ENCODE assay signal across 11 cellular contexts in the genomic region with DNA sequence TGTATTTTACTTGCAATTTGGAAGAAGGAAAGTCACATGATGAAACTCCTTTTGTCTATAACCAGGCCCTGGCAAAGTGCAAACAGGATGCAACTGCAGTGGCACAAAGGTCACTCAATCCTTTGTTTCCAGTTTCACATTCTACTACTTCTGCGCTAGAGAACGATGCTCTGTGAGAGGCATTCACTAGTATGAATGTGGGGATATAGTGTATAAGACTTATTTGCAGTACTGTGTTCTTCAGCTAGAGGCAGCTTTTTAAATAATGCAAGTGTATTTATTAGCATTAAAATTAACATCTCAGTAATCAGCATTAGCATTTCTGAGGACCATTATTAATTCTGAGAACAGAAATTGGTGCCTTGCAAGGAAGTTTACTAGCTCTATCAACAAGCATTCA.
A peak's percentile ranks its signal among the peaks of the same experiment; 100 is the strongest.
DNase-seq lines count a peak whose midpoint lies in the region; ATAC-seq, FAIRE-seq and TF ChIP-seq lines count a peak whose summit lies in the region.
"Had no signal": no experiment of that assay in that cellular context is flagged by ENCODE, and none has a peak within 500 bp of the region (broad histone marks: within the 10 kb centered on the region; RNA-seq: fewer than 3 reads in every experiment).

No MANE protein-coding gene starts in this region.

- H3K18ac ChIP-seq in H1 (ENCODE audit: extremely low read depth, low read length), result no peak overlapping the region

- H4K5ac ChIP-seq in H1 (ENCODE audit: insufficient read length, low read depth, low read length), result no peak overlapping the region

- H2BK15ac ChIP-seq in H1 (ENCODE audit: low read length), result no peak overlapping the region

- no peak overlapping the region for H2BK120ac ChIP-seq in H1 (replicated peaks; ENCODE audit: low read depth, low read length)

- peaks cover 3% of the 10 kb centered on the region; the same call in 1 of the 2 replicates for H3K4me1 ChIP-seq in MM.1S (ENCODE audit: low read length)
- peaks cover 0 to 4% (median 1%) of the 10 kb centered on the region in 4 experiments; a peak in 1 of 7 replicates for H3K4me1 ChIP-seq in H1 (replicated peaks in 1 of 4; ENCODE audit: control insufficient read depth in 3 of 4, insufficient read depth in 4 of 4, low read length in 3 of 4)

- no peaks in the 10 kb centered on the region; the same call in 1 of the 2 replicates for H3F3A ChIP-seq in MM.1S (ENCODE audit: insufficient read depth, low read length)
- H3F3A ChIP-seq in neural cell (ENCODE audit: insufficient read depth, low read length, poor library complexity, severe bottlenecking), result no peaks in the 10 kb centered on the region

- H3K9me3 ChIP-seq in MM.1S (replicated peaks; ENCODE audit: insufficient read depth, low read length) (no peaks in the 10 kb centered on the region), H1 (ENCODE audit: insufficient read depth in 2 of 2, low read depth in 1 of 2, low read length in 1 of 2) (no peaks in the 10 kb centered on the region), neural cell (ENCODE audit: low read length) (no peaks in the 10 kb centered on the region)

- TF ChIP-seq POLR2A in H1 (IDR thresholded peaks at IDR 0.05; ENCODE audit: control extremely low read depth in 1 of 2, low read depth in 2 of 2, low read length in 2 of 2), result peak in 1 of 2 experiments; percentile 22; a peak in 1 of 3 replicates

- no peak overlapping the region for H3K4me2 ChIP-seq in MM.1S (ENCODE audit: low read depth, low read length)
- no peak overlapping the region for H3K4me2 ChIP-seq in H1 (ENCODE audit: insufficient read depth in 1 of 2, low read depth in 2 of 2, low read length in 2 of 2)
- no peak overlapping the region for H3K4me2 ChIP-seq in neural cell (ENCODE audit: low read length)

- H2BK20ac ChIP-seq in H1 (ENCODE audit: low read length), result no peak overlapping the region

- FAIRE-seq in H1 (lab: Jason Lieb, UNC), result no peak
- FAIRE-seq in urothelium cell line (lab: Jason Lieb, UNC), result no peak

- no peak overlapping the region for H2BK12ac ChIP-seq in H1 (ENCODE audit: low read depth, low read length)

- WGBS in H1 (ENCODE audit: extremely low coverage in 1 of 2, insufficient coverage in 1 of 2, insufficient read length in 1 of 2, insufficient replicate concordance in 2 of 2, low coverage in 1 of 2, low lambda C conversion rate in 2 of 2, missing lambda C conversion rate in 1 of 2), 2 experiments, result 37% methylated on average over 2 of the region's 2 CpGs; no CpG with 5 or more reads in 1 of the 2 experiments

- no peak overlapping the region for H3K14ac ChIP-seq in H1 (ENCODE audit: insufficient read length)

- no peak overlapping the region for H4K91ac ChIP-seq in H1 (replicated peaks; ENCODE audit: insufficient read length, low read length)

- CTCF ChIA-PET in H1 (lab: Charles Lee; ENCODE audit: partially characterized antibody), result interaction anchor here (1.0 to 6.8 kb wide), 7 partner anchors 10 to 312 kb away, joined by 3 to 44 read pairs (median 5); no protein-coding TSS in a partner anchor

- no peak overlapping the region for H3K56ac ChIP-seq in H1 (replicated peaks; ENCODE audit: insufficient read length, low read depth, low read length)

- no peaks in the 10 kb centered on the region for H3K27me3 ChIP-seq in MM.1S (replicated peaks; ENCODE audit: insufficient read depth, low read length)
- H3K27me3 ChIP-seq in H1 (replicated peaks in 1 of 4; ENCODE audit: control insufficient read depth in 3 of 4, extremely low read depth in 1 of 4, insufficient read depth in 3 of 4, low read length in 3 of 4), result no peaks in the 10 kb centered on the region
- no peaks in the 10 kb centered on the region for H3K27me3 ChIP-seq in neural cell (ENCODE audit: insufficient read depth, low read depth, low read length)

- no peak overlapping the region for H2AK5ac ChIP-seq in H1 (ENCODE audit: low read depth, low read length)

- TF ChIP-seq EP300 in H1 (IDR thresholded peaks at IDR 0.05; ENCODE audit: borderline replicate concordance in 1 of 2, low read depth in 2 of 2, low read length in 2 of 2), result no peak
- no peak for TF ChIP-seq EP300 in neural cell (conservative IDR thresholded peaks at IDR 0.05; ENCODE audit: poor library complexity, severe bottlenecking)

- no peak for ATAC-seq in GM19467 (IDR thresholded peaks at IDR 0.05; ENCODE audit: unreplicated experiment)
- no peak for ATAC-seq in omental fat pad (ENCODE audit: low FRiP score)

- no peak overlapping the region for H3K27ac ChIP-seq in MM.1S (ENCODE audit: low read length)
- H3K27ac ChIP-seq in H1 (ENCODE audit: low read depth, low read length), result no peak overlapping the region
- no peak overlapping the region for H3K27ac ChIP-seq in neural cell (ENCODE audit: low read length)

- H3K4me3 ChIP-seq in MM.1S (ENCODE audit: low read length) (no peak overlapping the region), H1 (ENCODE audit: extremely low read depth in 1 of 4, insufficient read depth in 2 of 4, low read depth in 3 of 4, low read length in 4 of 4) (no peak overlapping the region), neural cell (ENCODE audit: low read length) (no peak overlapping the region)

- H4K8ac ChIP-seq in H1 (ENCODE audit: extremely low read depth, insufficient read depth, low read length), result no peak overlapping the region

- H3K36me3 ChIP-seq in MM.1S (replicated peaks; ENCODE audit: insufficient read depth, low read length) (peaks cover 6% of the 10 kb centered on the region; the same call in 1 of the 2 replicates), H1 (ENCODE audit: control insufficient read depth in 2 of 4, insufficient read depth in 4 of 4, low read length in 3 of 4) (peaks cover 0 to 41% (median 11%) of the 10 kb centered on the region in 4 experiments; a peak in 6 of 8 replicates), neural cell (ENCODE audit: insufficient read depth, low read length) (peaks cover 8% of the 10 kb centered on the region)

- no peak overlapping the region for H3K23ac ChIP-seq in H1 (ENCODE audit: insufficient read length)

- H3K23me2 ChIP-seq in H1 (ENCODE audit: low read depth, low read length), result no peaks in the 10 kb centered on the region

- no peaks in the 10 kb centered on the region for H3K79me1 ChIP-seq in H1 (ENCODE audit: low read depth, low read length)

- H3K9ac ChIP-seq in MM.1S (ENCODE audit: low read length) (no peak overlapping the region), H1 (replicated peaks in 1 of 4; ENCODE audit: extremely low read depth in 1 of 4, low read depth in 3 of 4, low read length in 3 of 4) (no peak overlapping the region), neural cell (ENCODE audit: low read length) (no peak overlapping the region)

- no peaks in the 10 kb centered on the region for H3K79me2 ChIP-seq in MM.1S (ENCODE audit: low read length)
- no peaks in the 10 kb centered on the region for H3K79me2 ChIP-seq in H1 (ENCODE audit: control insufficient read depth in 1 of 2, insufficient read depth in 2 of 2, low read length in 2 of 2)
- H3K79me2 ChIP-seq in neural cell (replicated peaks; ENCODE audit: insufficient read depth, low read length), result no peaks in the 10 kb centered on the region

- H2AFZ ChIP-seq in MM.1S (ENCODE audit: low read length), result no peak overlapping the region
- no peak overlapping the region for H2AFZ ChIP-seq in H1 (ENCODE audit: low read length)
- no peak overlapping the region for H2AFZ ChIP-seq in neural cell (ENCODE audit: low read depth, low read length)

- POLR2A ChIA-PET in H1 (lab: Charles Lee; ENCODE audit: partially characterized antibody), result interaction anchor here (2.8 kb wide), 1 partner anchor 10 kb away, joined by 7 read pairs; no protein-coding TSS in a partner anchor

- no peak overlapping the region for H3K4ac ChIP-seq in H1 (replicated peaks; ENCODE audit: insufficient read length, low read depth, low read length)

- H3K9me2 ChIP-seq in MM.1S (replicated peaks; ENCODE audit: insufficient read depth, low read length) (no peaks in the 10 kb centered on the region), neural cell (ENCODE audit: insufficient read depth, low read length) (no peaks in the 10 kb centered on the region)

- DNase-seq in DMS53 (lab: John Stamatoyannopoulos, UW), result peak; percentile 51
- DNase-seq in MM.1S, result no peak
- no peak for DNase-seq in H1 (ENCODE audit: low read depth in 1 of 2, low spot score in 2 of 2)
- DNase-seq in urothelium cell line (ENCODE audit: low spot score), result no peak
- DNase-seq in GM20000 (ENCODE audit: low spot score), result no peak
- DNase-seq in omental fat pad (ENCODE audit: low spot score), result no peak
- DNase-seq: activated CD4-positive, alpha-beta T cell treated with anti-CD3 and anti-CD28 coated beads for 48 hours; occipital lobe; stimulated activated naive CD4-positive, alpha-beta T cell had no signal

- H4K20me1 ChIP-seq in MM.1S (ENCODE audit: insufficient read depth, low read length), result no peaks in the 10 kb centered on the region
- H4K20me1 ChIP-seq in H1 (replicated peaks in 1 of 2; ENCODE audit: control insufficient read depth in 1 of 2, insufficient read depth in 2 of 2, low read length in 2 of 2), result peaks cover 0 to 3% of the 10 kb centered on the region in 2 experiments
- H4K20me1 ChIP-seq in neural cell (ENCODE audit: insufficient read depth), result no peaks in the 10 kb centered on the region

- TF ChIP-seq CTCF in MM.1S (IDR thresholded peaks at IDR 0.05; ENCODE audit: low read length), result peak; percentile 15
- TF ChIP-seq CTCF in H1 (IDR thresholded peaks at IDR 0.05; ENCODE audit: control extremely low read depth in 1 of 3, insufficient read depth in 1 of 3, low read depth in 1 of 3, low read length in 3 of 3), result no peak
- TF ChIP-seq CTCF in neural cell (IDR thresholded peaks at IDR 0.05; ENCODE audit: poor library complexity, severe bottlenecking), result peak; percentile 36
- TF ChIP-seq CTCF in GM20000 (IDR thresholded peaks at IDR 0.05; ENCODE audit: extremely low read depth, missing control alignments), result no peak
- TF ChIP-seq CTCF in omental fat pad (IDR thresholded peaks at IDR 0.05), result no peak

- TF ChIP-seq RAD21 in H1 (IDR thresholded peaks at IDR 0.05 in 1 of 2, conservative IDR thresholded peaks at IDR 0.05 in 1 of 2; ENCODE audit: low read depth in 2 of 2, low read length in 2 of 2), result no peak
- no peak for TF ChIP-seq RAD21 in neural cell (conservative IDR thresholded peaks at IDR 0.05)

- no peak overlapping the region for H2BK5ac ChIP-seq in H1 (ENCODE audit: low read depth, low read length)

TF ChIP-seq in H1, 55 proteins besides CTCF, POLR2A, EP300 and RAD21:
- TF ChIP-seq POLR2AphosphoS5 (IDR thresholded peaks at IDR 0.05; ENCODE audit: low read depth, low read length) (peak; percentile 15; the same call in 1 of the 2 replicates), SIRT6 (IDR thresholded peaks at IDR 0.05; ENCODE audit: low read length) (no peak)

TF ChIP-seq in neural cell, 6 proteins besides CTCF, POLR2A, EP300 and RAD21 (continues in another document):
- TF ChIP-seq TAF1 (IDR thresholded peaks at IDR 0.05; ENCODE audit: low read depth) (no peak), MXI1 (conservative IDR thresholded peaks at IDR 0.05; ENCODE audit: poor library complexity, severe bottlenecking) (no peak), POLR2AphosphoS5 (IDR thresholded peaks at IDR 0.05) (no peak)

Comparison
In these comparisons a context has a peak if more than half of its experiments do, and no peak if none do; other contexts are left out.
1. CTCF ChIP-seq: peak in MM.1S (single experiment) and neural cell (single experiment); none in H1 (0 of 3), GM20000 (single experiment) and omental fat pad (0 of 3).